8 cellular contexts compared by ENCODE assay signal in genomic region chr3:193970131-193970772, GRCh38.
DNase-seq lines count a peak whose midpoint lies in the region; ATAC-seq and TF ChIP-seq lines count a peak whose summit lies in the region.
"Not testable (repeated sequence)": the region's sequence is repeated elsewhere in the genome, so short reads cannot be mapped to it uniquely, and the experiment has no call there.

No MANE protein-coding gene starts in this region.

- not testable (repeated sequence) for H3K4me3 ChIP-seq in DOHH2 (ENCODE audit: low read length); fibroblast of pulmonary artery (replicated peaks; ENCODE audit: low read depth, low read length); mesenchymal stem cell (ENCODE audit: insufficient read depth in 1 of 2, low read depth in 1 of 2, low read length in 2 of 2); thyroid gland (replicated peaks in 1 of 3)

- H3K36me3 ChIP-seq in DOHH2 (ENCODE audit: control insufficient read depth, low read length); mesenchymal stem cell (ENCODE audit: control insufficient read depth in 1 of 2, insufficient read depth in 2 of 2, low read depth in 1 of 2, low read length in 2 of 2); thyroid gland: not testable (repeated sequence)

- not testable (repeated sequence) for H2BK120ac ChIP-seq in mesenchymal stem cell (ENCODE audit: low read depth, low read length)

- WGBS in mesenchymal stem cell = 37% methylated on average over 4 of the region's 7 CpGs
- 48 to 55% methylated on average over 7 of the region's 7 CpGs for WGBS in thyroid gland, 2 donors

- not testable (repeated sequence) for H3K14ac ChIP-seq in mesenchymal stem cell (ENCODE audit: low read length in 2 of 2)

- not testable (repeated sequence) for H3K9ac ChIP-seq in mesenchymal stem cell (ENCODE audit: low read length)

- not testable (repeated sequence) for H2BK5ac ChIP-seq in mesenchymal stem cell (ENCODE audit: low read depth, low read length, poor library complexity, severe bottlenecking)

- not testable (repeated sequence) for H3K9me3 ChIP-seq in DOHH2 (ENCODE audit: control insufficient read depth, insufficient read depth, low read length); mesenchymal stem cell (ENCODE audit: control insufficient read depth, low read length); thyroid gland

- H3K4me1 ChIP-seq in DOHH2 (ENCODE audit: control insufficient read depth, low read length) = not testable (repeated sequence)
- H3K4me1 ChIP-seq in mesenchymal stem cell (ENCODE audit: control insufficient read depth, insufficient read depth, low read depth, low read length) = peaks cover 17% of the 10 kb centered on the region
- peaks cover 0 to 14% of the 10 kb centered on the region in 2 donors for H3K4me1 ChIP-seq in thyroid gland

- H3K18ac ChIP-seq in mesenchymal stem cell (ENCODE audit: low read depth in 1 of 2, low read length in 2 of 2) = not testable (repeated sequence)

- H4K8ac ChIP-seq in mesenchymal stem cell (ENCODE audit: low read length) = peak overlapping the region; percentile 27

- DNase-seq in NCI-H1092 treated with DMSO at 0.1 percent for 48 hours (lab: John Stamatoyannopoulos, UW) (peak; percentile 53), OCI-M1 (lab: John Stamatoyannopoulos, UW) (peak; percentile 72), fibroblast of pulmonary artery (ENCODE audit: low read depth) (peak; percentile 56), mesenchymal stem cell (peak; percentile 64), thyroid gland (peak; percentile 50 to 60)
- peak; percentile 35 to 40 for DNase-seq in activated T-cell treated with anti-CD3 and anti-CD28 coated beads, Interleukin-2, amount 50 U/mL, for 48 hours

- H3K79me2 ChIP-seq in DOHH2 (ENCODE audit: control insufficient read depth, low read length) = not testable (repeated sequence)

- not testable (repeated sequence) for TF ChIP-seq POLR2A in thyroid gland (IDR thresholded peaks at IDR 0.05)

- H4K91ac ChIP-seq in mesenchymal stem cell (ENCODE audit: low read length) = not testable (repeated sequence)

- H3K9me2 ChIP-seq in DOHH2 (replicated peaks; ENCODE audit: control insufficient read depth, low read length) = not testable (repeated sequence)

- TF ChIP-seq CTCF in DOHH2 (IDR thresholded peaks at IDR 0.05; ENCODE audit: low read depth, low read length, poor library complexity, severe bottlenecking) = peak; percentile 60
- peak; percentile 52 for TF ChIP-seq CTCF in fibroblast of pulmonary artery (IDR thresholded peaks at IDR 0.05; ENCODE audit: low read length, missing control alignments)
- TF ChIP-seq CTCF in thyroid gland (IDR thresholded peaks at IDR 0.05) = peak in 5 of 6 experiments; percentile 10 to 60 (median 37)

- H3K4ac ChIP-seq in mesenchymal stem cell (ENCODE audit: low read depth in 1 of 2, low read length in 2 of 2) = not testable (repeated sequence)

- not testable (repeated sequence) for H3K23ac ChIP-seq in mesenchymal stem cell (ENCODE audit: low read length in 2 of 2)

- peaks cover 29% of the 10 kb centered on the region for H3K27me3 ChIP-seq in DOHH2 (ENCODE audit: control insufficient read depth, low read length)
- peaks cover 12 to 61% of the 10 kb centered on the region in 2 experiments for H3K27me3 ChIP-seq in mesenchymal stem cell (ENCODE audit: control insufficient read depth in 1 of 2, insufficient read depth in 1 of 2, low read length in 2 of 2)
- H3K27me3 ChIP-seq in thyroid gland = not testable (repeated sequence)

- not testable (repeated sequence) for H3K27ac ChIP-seq in DOHH2 (ENCODE audit: low read depth, low read length); mesenchymal stem cell (ENCODE audit: low read length, poor library complexity, severe bottlenecking); thyroid gland

- not testable (repeated sequence) for H4K20me1 ChIP-seq in DOHH2 (ENCODE audit: control insufficient read depth, insufficient read depth, low read depth, low read length)

- not testable (repeated sequence) for H2BK12ac ChIP-seq in mesenchymal stem cell (ENCODE audit: low read length in 2 of 2)

- intact Hi-C loops in thyroid gland (cut with DNase I) = not testable (repeated sequence)

- not testable (repeated sequence) for H2BK15ac ChIP-seq in mesenchymal stem cell (ENCODE audit: low read depth, poor library complexity, severe bottlenecking)

- not testable (repeated sequence) for H2AFZ ChIP-seq in mesenchymal stem cell (ENCODE audit: low read depth, low read length)

- H2AK5ac ChIP-seq in mesenchymal stem cell (ENCODE audit: low read length, severe bottlenecking) = not testable (repeated sequence)

- not testable (repeated sequence) for H3F3A ChIP-seq in DOHH2 (ENCODE audit: control insufficient read depth, insufficient read depth)

- not testable (repeated sequence) for H3K79me1 ChIP-seq in mesenchymal stem cell (replicated peaks; ENCODE audit: low read length, poor library complexity, severe bottlenecking)

- not testable (repeated sequence) for H3K4me2 ChIP-seq in DOHH2 (ENCODE audit: low read length); mesenchymal stem cell (ENCODE audit: low read length, poor library complexity, severe bottlenecking)

- peak; percentile 55 for ATAC-seq in HG02610 (IDR thresholded peaks at IDR 0.05; ENCODE audit: unreplicated experiment)
